35 cellular contexts compared by ENCODE assay signal in the genomic region with DNA sequence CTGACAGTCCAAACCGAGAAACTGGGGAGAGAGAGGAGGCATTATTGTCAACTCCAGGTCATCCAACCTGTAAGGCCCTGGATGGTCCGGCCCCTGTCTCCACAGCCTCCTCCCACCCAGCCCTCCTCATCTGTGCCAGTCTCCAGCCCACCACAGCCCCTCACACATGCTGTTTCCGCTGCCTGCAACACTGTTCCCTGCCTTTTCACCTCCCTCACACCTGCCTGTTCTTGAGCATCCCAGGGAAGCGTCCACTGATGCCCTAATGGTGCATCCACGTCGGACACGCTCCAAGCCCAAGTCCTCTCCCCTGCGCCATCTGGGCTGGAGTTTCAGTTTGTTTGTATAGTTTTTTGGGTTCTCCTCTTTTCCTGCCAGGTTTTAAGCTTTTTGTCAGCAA. TPM values are rescaled to one million over a fixed set of nuclear protein-coding genes. Genes with fewer than 3 reads are reported as not detected.
"Had no signal": no experiment of that assay in that cellular context is flagged by ENCODE, and none has a peak within 500 bp of the region (broad histone marks: within the 10 kb centered on the region; RNA-seq: fewer than 3 reads in every experiment).

No MANE protein-coding gene starts in this region.

- H3K36me3 ChIP-seq: brain microvascular endothelial cell, colonic mucosa, gastroesophageal sphincter, WERI-Rb-1 had no signal

- H3K9me3 Mint-ChIP-seq: activated B cell treated with CpG ODN at 0.5 μM for 24 hours; activated CD8-positive, alpha-beta T cell treated with anti-CD3 and anti-CD28 coated beads for 36 hours; activated T-cell treated with anti-CD3 and anti-CD28 coated beads, Interleukin-2, amount 50 U/mL, for 4 hours; activated T-helper 17 cell treated with anti-CD3 and anti-CD28 coated beads, Interleukin-2, amount 50 U/mL, for 72 hours; T-cell; T-helper 1 cell treated with Interleukin-12 subunit alpha and Interleukin-12 subunit beta and Interleukin-4 antibody, amounts not matched to agents 30 μg/mL and 1 μg/mL, for 36 hours had no signal

- H3K27me3 ChIP-seq: colonic mucosa, esophagus squamous epithelium, gastroesophageal sphincter had no signal

- H3K27ac Mint-ChIP-seq: activated B cell treated with CpG ODN at 0.5 μM for 24 hours; activated CD8-positive, alpha-beta T cell treated with anti-CD3 and anti-CD28 coated beads for 36 hours; activated naive CD8-positive, alpha-beta T cell; activated T-helper 17 cell treated with anti-CD3 and anti-CD28 coated beads, Interleukin-2, amount 50 U/mL, for 72 hours; T-cell; T-helper 1 cell treated with Interleukin-12 subunit alpha and Interleukin-12 subunit beta and Interleukin-4 antibody, amounts not matched to agents 30 μg/mL and 1 μg/mL, for 36 hours had no signal

- H3K9me3 ChIP-seq: colonic mucosa, esophagus squamous epithelium, gastroesophageal sphincter had no signal

- H3K36me3 Mint-ChIP-seq: activated naive CD8-positive, alpha-beta T cell; T-cell had no signal

- H3K4me3 Mint-ChIP-seq: activated B cell treated with CpG ODN at 0.5 μM for 24 hours; activated CD8-positive, alpha-beta T cell treated with anti-CD3 and anti-CD28 coated beads for 36 hours; activated naive CD8-positive, alpha-beta T cell; activated T-cell treated with anti-CD3 and anti-CD28 coated beads, Interleukin-2, amount 50 U/mL, for 4 hours; activated T-helper 17 cell treated with anti-CD3 and anti-CD28 coated beads, Interleukin-2, amount 50 U/mL, for 72 hours; T-cell; T-helper 1 cell treated with Interleukin-12 subunit alpha and Interleukin-12 subunit beta and Interleukin-4 antibody, amounts not matched to agents 30 μg/mL and 1 μg/mL, for 36 hours had no signal

- ATAC-seq: activated CD4-positive, CD25-positive, alpha-beta regulatory T cell treated with anti-CD3 and anti-CD28 coated beads, Interleukin-2, amount 50 U/mL, for 24 hours; activated CD8-positive, alpha-beta T cell treated with anti-CD3 and anti-CD28 coated beads for 36 hours; activated T-cell treated with anti-CD3 and anti-CD28 coated beads, Interleukin-2, amount 50 U/mL, for 4 hours; activated T-helper 17 cell treated with anti-CD3 and anti-CD28 coated beads, Interleukin-2, amount 50 U/mL, for 72 hours; gastroesophageal sphincter; T-cell had no signal

- H3K4me1 Mint-ChIP-seq: activated B cell treated with CpG ODN at 0.5 μM for 24 hours; activated T-helper 17 cell treated with anti-CD3 and anti-CD28 coated beads, Interleukin-2, amount 50 U/mL, for 72 hours; T-cell had no signal

- H3K4me3 ChIP-seq: colonic mucosa, esophagus squamous epithelium, gastroesophageal sphincter had no signal

- DNase-seq: activated B cell treated with CpG ODN at 0.5 μM for 24 hours; activated CD4-positive, alpha-beta T cell treated with anti-CD3 and anti-CD28 coated beads for 48 hours; activated CD4-positive, alpha-beta T cell treated with anti-CD3 and anti-CD28 coated beads, Interleukin-2, amount 50 U/mL, for 1 hour; activated CD4-positive, alpha-beta T cell treated with anti-CD3 and anti-CD28 coated beads, Interleukin-2, amount 50 U/mL, for 48 hours; activated CD8-positive, alpha-beta memory T cell treated with anti-CD3 and anti-CD28 coated beads for 24 hours; activated CD8-positive, alpha-beta T cell treated with anti-CD3 and anti-CD28 coated beads for 36 hours; activated effector memory CD4-positive, alpha-beta T cell treated with Interleukin-2 at 50 U/mL for 16 hours; activated gamma-delta T cell treated with Interleukin-2 at 50 U/mL for 16 hours; activated naive CD4-positive, alpha-beta T cell treated with anti-CD3 and anti-CD28 coated beads, Interleukin-2, amount 50 U/mL, for 16 hours; activated naive CD4-positive, alpha-beta T cell treated with Interleukin-2 at 50 U/mL for 16 hours; activated T-cell treated with anti-CD3 and anti-CD28 coated beads, Interleukin-2, amount 50 U/mL, for 4 hours; amniotic stem cell; anterior cingulate cortex; brain microvascular endothelial cell; caudate nucleus; colonic mucosa; effector CD8-positive, alpha-beta T cell; esophagus squamous epithelium; foreskin melanocyte; T-cell; T1000; WERI-Rb-1 had no signal

- H3K27ac ChIP-seq: brain microvascular endothelial cell, colonic mucosa, epithelial cell of prostate, esophagus squamous epithelium, gastroesophageal sphincter, WERI-Rb-1 had no signal

RNA-seq across cellular contexts. Expression of a gene that starts 52.0 kb away (rescaled TPM):
- total RNA-seq: activated B cell treated with CpG ODN at 0.5 μM for 24 hours; activated CD8-positive, alpha-beta T cell treated with anti-CD3 and anti-CD28 coated beads for 36 hours; activated T-helper 17 cell treated with anti-CD3 and anti-CD28 coated beads, Interleukin-2, amount 50 U/mL, for 72 hours; bronchial epithelial cell; dermis microvascular lymphatic vessel endothelial cell; endothelial cell of umbilical vein; fibroblast of lung; fibroblast of villous mesenchyme; glomerular endothelial cell; T-cell; T-helper 2 cell treated with Interferon-gamma antibody and Interleukin-4, amounts not matched to agents 100 ng/mL and 5 ng/mL, for 36 hours had no signal
- polyA plus RNA-seq: endothelial cell of umbilical vein, fibroblast of lung had no signal
